In the genomic region with DNA sequence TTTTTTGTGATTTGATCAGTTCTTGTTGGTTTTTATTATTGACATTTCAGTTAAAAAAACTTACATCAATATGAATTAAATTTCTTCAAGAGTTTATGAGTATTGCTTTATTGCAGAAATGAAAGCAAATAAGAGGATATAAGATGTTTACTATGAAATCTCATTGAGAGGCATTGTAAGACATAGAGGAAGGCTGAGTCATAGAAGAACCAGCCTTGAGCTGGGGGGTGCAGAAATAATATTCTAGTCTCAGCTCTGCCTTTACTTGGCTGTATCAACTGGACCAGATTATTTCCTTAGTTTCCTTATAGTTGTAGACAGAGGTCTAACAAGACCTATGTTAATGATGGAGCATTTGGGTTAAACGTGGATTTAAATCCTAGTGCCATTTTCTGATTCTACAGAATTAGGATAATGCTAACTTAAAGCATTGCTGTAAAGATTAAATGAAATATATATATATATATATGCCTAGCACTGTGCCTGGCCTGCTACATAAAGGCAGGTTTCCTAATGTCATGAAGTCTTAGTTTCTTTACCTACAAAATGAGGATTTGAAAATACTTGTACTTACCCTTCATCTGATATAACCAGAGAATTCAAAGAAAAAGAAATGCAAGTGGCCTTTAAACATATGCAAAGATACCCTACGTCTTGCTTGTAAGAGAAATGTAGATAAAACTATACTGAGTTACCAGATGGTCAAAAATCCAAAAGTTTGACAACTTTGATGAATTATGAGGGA, we compare ENCODE assay signal across 12 cellular contexts. TPM values are rescaled to one million over a fixed set of nuclear protein-coding genes. Genes with fewer than 3 reads are reported as not detected.
DNase-seq lines count a peak whose midpoint lies in the region; ATAC-seq and TF ChIP-seq lines count a peak whose summit lies in the region.
"Had no signal": no experiment of that assay in that cellular context is flagged by ENCODE, and none has a peak within 500 bp of the region (broad histone marks: within the 10 kb centered on the region; RNA-seq: fewer than 3 reads in every experiment).

No MANE protein-coding gene starts in this region.

- no peaks in the 10 kb centered on the region for H3K4me1 ChIP-seq in mesenchymal stem cell (ENCODE audit: control insufficient read depth, insufficient read depth, low read depth, low read length)
- H3K4me1 ChIP-seq in hepatocyte (ENCODE audit: insufficient read depth), result no peaks in the 10 kb centered on the region
- H3K4me1 ChIP-seq: SJCRH30 had no signal

- no peak overlapping the region for H3K4me3 ChIP-seq in mesenchymal stem cell (ENCODE audit: insufficient read depth in 1 of 2, low read depth in 1 of 2, low read length in 2 of 2)
- H3K4me3 ChIP-seq in hepatocyte, result no peak overlapping the region
- H3K4me3 ChIP-seq: SJCRH30, upper lobe of left lung had no signal

- H2BK15ac ChIP-seq in mesenchymal stem cell (ENCODE audit: low read depth, poor library complexity, severe bottlenecking), result no peak overlapping the region

- peak; percentile 63 for ATAC-seq in GM18870 (IDR thresholded peaks at IDR 0.05; ENCODE audit: unreplicated experiment)
- peak; percentile 83 for ATAC-seq in HG02610 (IDR thresholded peaks at IDR 0.05; ENCODE audit: unreplicated experiment)

- no peak overlapping the region for H2BK120ac ChIP-seq in mesenchymal stem cell (ENCODE audit: low read depth, low read length)

- H4K20me1 ChIP-seq in hepatocyte (ENCODE audit: insufficient read depth, poor library complexity, severe bottlenecking), result peaks cover 11% of the 10 kb centered on the region

- TF ChIP-seq CTCF in hepatocyte (IDR thresholded peaks at IDR 0.05; ENCODE audit: poor library complexity), result no peak

- H3K14ac ChIP-seq in mesenchymal stem cell (ENCODE audit: low read length in 2 of 2), result no peak overlapping the region

- H3K18ac ChIP-seq in mesenchymal stem cell (ENCODE audit: low read depth in 1 of 2, low read length in 2 of 2), result no peak overlapping the region

- no peak overlapping the region for H2BK5ac ChIP-seq in mesenchymal stem cell (ENCODE audit: low read depth, low read length, poor library complexity, severe bottlenecking)

- H4K91ac ChIP-seq in mesenchymal stem cell (ENCODE audit: low read length), result no peak overlapping the region

- H3K4me2 ChIP-seq in mesenchymal stem cell (ENCODE audit: low read length, poor library complexity, severe bottlenecking) (no peak overlapping the region), hepatocyte (no peak overlapping the region)

- H3K9me2 ChIP-seq in hepatocyte (replicated peaks; ENCODE audit: insufficient read depth), result no peaks in the 10 kb centered on the region

- no peaks in the 10 kb centered on the region for H3K9me3 ChIP-seq in mesenchymal stem cell (ENCODE audit: control insufficient read depth, low read length)
- no peaks in the 10 kb centered on the region for H3K9me3 ChIP-seq in hepatocyte (ENCODE audit: low read depth)
- H3K9me3 ChIP-seq: SJCRH30, upper lobe of left lung had no signal

- H2AFZ ChIP-seq in mesenchymal stem cell (ENCODE audit: low read depth, low read length) (no peak overlapping the region), hepatocyte (no peak overlapping the region)

- no peak overlapping the region for H2AK5ac ChIP-seq in mesenchymal stem cell (ENCODE audit: low read length, severe bottlenecking)

- no peak overlapping the region for H2BK12ac ChIP-seq in mesenchymal stem cell (ENCODE audit: low read length in 2 of 2)

- no peak overlapping the region for H3K4ac ChIP-seq in mesenchymal stem cell (ENCODE audit: low read depth in 1 of 2, low read length in 2 of 2)

- H3K36me3 ChIP-seq in mesenchymal stem cell (ENCODE audit: control insufficient read depth in 1 of 2, insufficient read depth in 2 of 2, low read depth in 1 of 2, low read length in 2 of 2) (peaks cover 0 to 12% of the 10 kb centered on the region in 2 experiments), hepatocyte (replicated peaks; ENCODE audit: insufficient read depth, low read depth) (no peaks in the 10 kb centered on the region)
- H3K36me3 ChIP-seq: SJCRH30 had no signal

- H3K79me2 ChIP-seq in hepatocyte, result peaks cover 82% of the 10 kb centered on the region

- peaks cover 24% of the 10 kb centered on the region for H3K79me1 ChIP-seq in mesenchymal stem cell (replicated peaks; ENCODE audit: low read length, poor library complexity, severe bottlenecking)

- no peak overlapping the region for H3K23ac ChIP-seq in mesenchymal stem cell (ENCODE audit: low read length in 2 of 2)

- H3K27me3 ChIP-seq in mesenchymal stem cell (ENCODE audit: control insufficient read depth in 1 of 2, insufficient read depth in 1 of 2, low read length in 2 of 2), result no peaks in the 10 kb centered on the region
- H3K27me3 ChIP-seq in hepatocyte, result no peaks in the 10 kb centered on the region
- H3K27me3 ChIP-seq: SJCRH30, upper lobe of left lung had no signal

- no CpG with 5 or more reads among the region's 2 CpGs for WGBS in mesenchymal stem cell
- 95% methylated on average over 2 of the region's 2 CpGs for WGBS in hepatocyte (ENCODE audit: low lambda C conversion rate, missing lambda C conversion rate)

- DNase-seq in MV-4-11 (lab: John Stamatoyannopoulos, UW) (peak; percentile 63), mesenchymal stem cell (peak; percentile 42), hepatocyte (ENCODE audit: low spot score) (no peak), SW 1271 (lab: John Stamatoyannopoulos, UW) (no peak), NCI-H128 (lab: John Stamatoyannopoulos, UW; ENCODE audit: unreplicated experiment) (no peak)
- DNase-seq in stimulated activated CD4-positive, alpha-beta T cell treated with anti-CD3 and anti-CD28 coated beads, Interleukin-4, amount 100 ng/mL, for 4 hours, result no peak
- DNase-seq: KBM-7, SJCRH30, upper lobe of left lung had no signal

- H3K27ac ChIP-seq in mesenchymal stem cell (ENCODE audit: low read length, poor library complexity, severe bottlenecking), result no peak overlapping the region
- H3K27ac ChIP-seq in hepatocyte, result no peak overlapping the region
- H3K27ac ChIP-seq: epithelial cell of prostate, SJCRH30, upper lobe of left lung had no signal

- no peak overlapping the region for H3K9ac ChIP-seq in mesenchymal stem cell (ENCODE audit: low read length)

- no peak overlapping the region for H4K8ac ChIP-seq in mesenchymal stem cell (ENCODE audit: low read length)

RNA-seq across cellular contexts. Expression of a gene that starts 7.3 kb away (rescaled TPM):
- polyA plus RNA-seq in mesenchymal stem cell (2013, experiment 1 of 2), result 19.2 TPM
- polyA plus RNA-seq in mesenchymal stem cell (2013, experiment 2 of 2), result 21.0 TPM
- 10.5 and 14.1 TPM in 2 replicates for total RNA-seq in hepatocyte
- polyA plus RNA-seq in hepatocyte, result 2.6 and 4.4 TPM in 2 replicates

Comparison
In these comparisons a context has a peak if more than half of its experiments do, and no peak if none do; other contexts are left out.
1. DNase-seq: peak in MV-4-11 (single experiment) and mesenchymal stem cell (single experiment); none in hepatocyte (single experiment), stimulated activated CD4-positive, alpha-beta T cell treated with anti-CD3 and anti-CD28 coated beads, Interleukin-4, amount 100 ng/mL, for 4 hours (0 of 2), SW 1271 (0 of 2) and NCI-H128 (single experiment).